ENCODE assay signal across 7 cellular contexts in genomic region chr11:119057000-119057769, GRCh38. TPM values are rescaled to one million over a fixed set of nuclear protein-coding genes. Genes with fewer than 3 reads are reported as not detected.
A peak's percentile ranks its signal among the peaks of the same experiment; 100 is the strongest.
DNase-seq lines count a peak whose midpoint lies in the region; ATAC-seq and TF ChIP-seq lines count a peak whose summit lies in the region.

HYOU1 (minus strand) TSS chr11:119057205; CDS start chr11:119056160, 1,045 bp downstream.

- in situ Hi-C loops in astrocyte of the cerebellum (cut with HindIII; ENCODE audit: low sequenced_read_pairs): no loop called here

- peaks cover 13% of the 10 kb centered on the region for H3K4me1 ChIP-seq in hepatocyte (ENCODE audit: insufficient read depth)

- H3K79me2 ChIP-seq in hepatocyte: peaks cover 32% of the 10 kb centered on the region

- no peaks in the 10 kb centered on the region for H3K9me2 ChIP-seq in hepatocyte (replicated peaks; ENCODE audit: insufficient read depth)

- H3K4me2 ChIP-seq in hepatocyte: peak within 1 kb of the TSS; percentile 96

- H3K9me3 ChIP-seq in hepatocyte (ENCODE audit: low read depth): no peaks in the 10 kb centered on the region

- peak within 1 kb of the TSS; percentile 64 for H2AFZ ChIP-seq in hepatocyte

- TF ChIP-seq CTCF in astrocyte of the cerebellum (IDR thresholded peaks at IDR 0.05; ENCODE audit: low read depth, low read length, missing control alignments) (peak; percentile 43), hepatocyte (IDR thresholded peaks at IDR 0.05; ENCODE audit: poor library complexity) (peak; percentile 30)

- peak; percentile 92 for DNase-seq in NCI-H2029 (lab: John Stamatoyannopoulos, UW)
- DNase-seq in T-helper 22 cell (ENCODE audit: low read depth): peak; percentile 98
- DNase-seq in astrocyte of the cerebellum (ENCODE audit: low read depth): peak; percentile 86
- DNase-seq in hepatocyte (ENCODE audit: low spot score): peak; percentile 99
- DNase-seq in retina: peak; percentile 95

- ATAC-seq in GM18505 (IDR thresholded peaks at IDR 0.05; ENCODE audit: unreplicated experiment) (peak; percentile 92), HG02973 (IDR thresholded peaks at IDR 0.05; ENCODE audit: unreplicated experiment) (peak; percentile 85)

- peak; percentile 84 for TF ChIP-seq POLR2A in GM18505 (IDR thresholded peaks at IDR 0.05; ENCODE audit: borderline replicate concordance, extremely low read depth, insufficient read depth, insufficient read length)

- peaks cover 6% of the 10 kb centered on the region for H4K20me1 ChIP-seq in hepatocyte (ENCODE audit: insufficient read depth, poor library complexity, severe bottlenecking)

- H3K27ac ChIP-seq in hepatocyte: peak within 1 kb of the TSS; percentile 86

- no peaks in the 10 kb centered on the region for H3K27me3 ChIP-seq in hepatocyte

- 1% methylated on average over 49 of the region's 79 CpGs for WGBS in hepatocyte (ENCODE audit: low lambda C conversion rate, missing lambda C conversion rate)

- H3K36me3 ChIP-seq in hepatocyte (replicated peaks; ENCODE audit: insufficient read depth, low read depth): no peaks in the 10 kb centered on the region

- peak within 1 kb of the TSS; percentile 81 for H3K4me3 ChIP-seq in astrocyte of the cerebellum (ENCODE audit: low read depth, low read length)
- H3K4me3 ChIP-seq in hepatocyte: peak within 1 kb of the TSS; percentile 64

RNA-seq across cellular contexts. Expression of gene HYOU1, which starts in this region (rescaled TPM):
- 168 and 197 TPM in 2 replicates for total RNA-seq in hepatocyte
- 122 and 125 TPM in 2 replicates for polyA plus RNA-seq in hepatocyte

Comparison
In these comparisons a context has a peak if more than half of its experiments do, and no peak if none do; other contexts are left out.
1. Peak in every context shown above with its lines: DNase-seq, ATAC-seq, H3K4me3 ChIP-seq and H3K27ac ChIP-seq.